In the genomic region with DNA sequence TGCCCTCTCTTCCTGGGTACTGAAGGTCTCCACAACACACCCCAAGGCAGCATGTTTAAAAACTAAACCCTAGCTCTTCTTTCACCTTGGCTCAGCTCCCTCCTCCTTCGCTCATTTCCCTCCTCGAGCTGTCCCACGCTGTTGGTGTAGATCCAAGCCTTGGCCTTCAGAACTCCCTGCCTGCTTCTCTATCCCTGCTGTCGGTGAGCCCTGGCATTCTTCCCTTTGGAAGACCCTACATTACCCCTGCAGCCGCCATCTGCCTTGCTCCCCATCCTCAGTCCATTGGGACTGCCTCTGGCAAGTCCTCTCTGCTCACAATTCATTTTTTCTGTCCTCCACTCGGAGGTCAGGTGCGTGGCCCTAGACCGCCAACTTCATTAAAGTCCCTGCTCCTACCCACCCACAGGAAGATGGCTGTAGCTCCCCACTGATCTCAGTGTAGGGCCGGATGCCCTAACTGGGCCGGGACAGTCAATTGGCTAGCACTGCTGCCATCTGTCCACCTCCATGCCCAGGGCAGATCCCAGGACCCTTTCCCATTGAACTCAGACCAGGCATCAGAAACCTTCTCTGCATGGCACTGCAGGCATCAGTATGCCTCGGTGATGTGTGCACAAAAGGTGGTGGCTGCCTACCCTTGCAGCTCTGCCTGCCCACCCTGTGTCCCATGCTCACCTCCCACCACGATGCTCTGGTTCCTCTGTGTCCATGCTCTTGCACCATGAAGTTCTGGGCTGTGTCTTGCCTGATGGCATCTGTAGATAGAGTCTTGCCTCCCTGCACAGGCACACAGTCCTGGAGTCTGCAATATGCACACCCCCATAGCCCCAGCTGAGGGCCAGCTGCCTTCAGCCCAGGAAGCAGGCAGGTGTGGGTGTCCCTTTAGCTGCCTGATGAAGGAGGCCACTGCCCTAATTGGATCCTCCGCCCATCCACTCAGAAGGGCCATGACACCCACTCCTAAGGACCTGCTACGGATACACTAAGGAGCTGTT, we compare ENCODE assay signal across 19 cellular contexts. TPM values are rescaled to one million over a fixed set of nuclear protein-coding genes. Genes with fewer than 3 reads are reported as not detected.
DNase-seq lines count a peak whose midpoint lies in the region; ATAC-seq and TF ChIP-seq lines count a peak whose summit lies in the region.
"Had no signal": no experiment of that assay in that cellular context is flagged by ENCODE, and none has a peak within 500 bp of the region (broad histone marks: within the 10 kb centered on the region; RNA-seq: fewer than 3 reads in every experiment).

No MANE protein-coding gene starts in this region.

- peaks cover 4% of the 10 kb centered on the region; the same call in 1 of the 2 replicates for H3K4me1 ChIP-seq in HEK293 (ENCODE audit: control insufficient read depth, insufficient read depth, low read length)
- peaks cover 0 to 6% (median 2%) of the 10 kb centered on the region in 6 donors for H3K4me1 ChIP-seq in spleen
- H3K4me1 ChIP-seq in right lobe of liver = no peaks in the 10 kb centered on the region

- POLR2A ChIA-PET in HEK293 (lab: Yijun Ruan, JAX) = no interaction called here

- ATAC-seq in right lobe of liver (no peak), HG02642 (IDR thresholded peaks at IDR 0.05; ENCODE audit: poor library complexity, unreplicated experiment) (no peak)
- ATAC-seq: GM12878, PC-3 had no signal

- no peak overlapping the region for H3K4me3 ChIP-seq in HEK293 (ENCODE audit: low read depth, low read length)
- H3K4me3 ChIP-seq in spleen = no peak overlapping the region
- no peak overlapping the region for H3K4me3 ChIP-seq in right lobe of liver
- H3K4me3 ChIP-seq: GM12878 had no signal

- H3K27ac ChIP-seq in HEK293 (ENCODE audit: extremely low read depth, low read depth, low read length) (no peak overlapping the region), spleen (no peak overlapping the region), right lobe of liver (no peak overlapping the region)
- H3K27ac ChIP-seq: KMS-11 had no signal

- no peak for TF ChIP-seq POLR2A in spleen (IDR thresholded peaks at IDR 0.05)
- TF ChIP-seq POLR2A in right lobe of liver (IDR thresholded peaks at IDR 0.05) = no peak

- H3K36me3 ChIP-seq in HEK293 (ENCODE audit: control insufficient read depth in 2 of 2, insufficient read depth in 1 of 2, low read length in 2 of 2) = no peaks in the 10 kb centered on the region
- H3K36me3 ChIP-seq in spleen = no peaks in the 10 kb centered on the region
- H3K36me3 ChIP-seq in right lobe of liver = no peaks in the 10 kb centered on the region

- H3K27me3 ChIP-seq in spleen (replicated peaks in 1 of 7) = peaks cover 0 to 80% (median 20%) of the 10 kb centered on the region in 7 donors
- peaks cover 3 to 5% of the 10 kb centered on the region in 2 donors for H3K27me3 ChIP-seq in right lobe of liver

- DNase-seq in cerebellar nuclear complex (lab: John Stamatoyannopoulos, UW) (peak; percentile 51 to 77), mesenteric fat pad (ENCODE audit: low spot score) (peak; percentile 47), spleen (peak; percentile 60), right lobe of liver (no peak), NCI-H1092 treated with DMSO at 0.1 percent for 48 hours (lab: John Stamatoyannopoulos, UW) (no peak)
- DNase-seq: CD4-positive, CD25-positive, alpha-beta regulatory T cell; IMR-90; NCI-H2081 treated with DMSO at 0.1 percent for 48 hours; NCI-H526 treated with DMSO at 0.1 percent for 48 hours; SIG-M5; SK-N-SH had no signal

- TF ChIP-seq CTCF in HEK293 (tag by site-specific recombination; IDR thresholded peaks at IDR 0.05) (no peak), spleen (IDR thresholded peaks at IDR 0.05 in 8 of 11, conservative IDR thresholded peaks at IDR 0.05 in 3 of 11) (no peak), right lobe of liver (IDR thresholded peaks at IDR 0.05) (no peak)

- CTCF ChIA-PET in HEK293 (lab: Yijun Ruan, JAX) = no interaction called here

- intact Hi-C loops in spleen (cut with DNase I; ENCODE audit: low total_unique reads) = no loop called here
- intact Hi-C loops in right lobe of liver (cut with DNase I) = no loop called here

- WGBS in spleen, 5 donors = 76 to 83% (median 80%) methylated on average over 14 of the region's 14 CpGs
- 50% methylated on average over 10 of the region's 14 CpGs for WGBS in right lobe of liver (ENCODE audit: insufficient coverage, low coverage, low lambda C conversion rate, missing lambda C conversion rate)

- H3K9me3 ChIP-seq in HEK293 (ENCODE audit: control insufficient read depth, insufficient read depth, low read depth, low read length) (no peaks in the 10 kb centered on the region), spleen (no peaks in the 10 kb centered on the region), right lobe of liver (no peaks in the 10 kb centered on the region)
- H3K9me3 ChIP-seq: SK-N-SH had no signal

TF ChIP-seq in HEK293, 187 proteins besides CTCF, POLR2A, EP300 and RAD21:
- no peak for TF ChIP-seq SCRT1 (tag by site-specific recombination; IDR thresholded peaks at IDR 0.05; ENCODE audit: borderline replicate concordance)
- 0 out of 2 replicates have a peak, but pooled peaks have one; percentile 30 for TF ChIP-seq EGR2 (tag by site-specific recombination; IDR thresholded peaks at IDR 0.05; ENCODE audit: low read depth)

RNA-seq across cellular contexts. Expression of gene AMER3, which starts 5.7 kb away (rescaled TPM):
- total RNA-seq in mesenteric fat pad (not detected), spleen (not detected), right lobe of liver (not detected)
- not detected for polyA plus RNA-seq in spleen
- total RNA-seq: A673; CD4-positive, CD25-positive, alpha-beta regulatory T cell; GM12878; IMR-90; PC-3; RPMI7951 had no signal
- polyA plus RNA-seq: BJ; CD4-positive, CD25-positive, alpha-beta regulatory T cell; GM12878; IMR-90 had no signal

RNA-seq across cellular contexts. Expression of gene GPR148, which starts 32.2 kb away (rescaled TPM):
- total RNA-seq in mesenteric fat pad (not detected), spleen (not detected), right lobe of liver (not detected)
- not detected for polyA plus RNA-seq in spleen
- total RNA-seq: A673; CD4-positive, CD25-positive, alpha-beta regulatory T cell; GM12878; IMR-90; PC-3; RPMI7951 had no signal
- polyA plus RNA-seq: BJ; CD4-positive, CD25-positive, alpha-beta regulatory T cell; GM12878; IMR-90; SK-N-SH had no signal

Comparison
In these comparisons a context has a peak if more than half of its experiments do, and no peak if none do; other contexts are left out.
1. DNase-seq: peak in cerebellar nuclear complex (2 of 2), mesenteric fat pad (single experiment) and spleen (single experiment); none in right lobe of liver (0 of 3) and NCI-H1092 treated with DMSO at 0.1 percent for 48 hours (single experiment).